Comparison of ENCODE assay signal across 1 cellular context in genomic region chr14:23989734-23990445, GRCh38.
TF ChIP-seq lines count a peak whose summit lies in the region.

No MANE protein-coding gene starts in this region.

TF ChIP-seq in GM12878, 131 proteins besides CTCF, POLR2A, EP300 and RAD21:
- TF ChIP-seq EED (IDR thresholded peaks at IDR 0.05; ENCODE audit: low read depth) (peak; percentile 43; the same call in 1 of the 2 replicates), JUNB (IDR thresholded peaks at IDR 0.05) (peak; percentile 51), RUNX3 (IDR thresholded peaks at IDR 0.05; ENCODE audit: low read length) (0 out of 2 replicates have a peak, but pooled peaks have one; percentile 16)
